ENCODE assay signal across 8 cellular contexts in genomic region chr1:198919667-198920398, GRCh38.
DNase-seq lines count a peak whose midpoint lies in the region; ATAC-seq and TF ChIP-seq lines count a peak whose summit lies in the region.

No MANE protein-coding gene starts in this region.

- H3K27ac Mint-ChIP-seq in immature natural killer cell = peak overlapping the region; percentile 85 to 90 (median 88)
- H3K27ac Mint-ChIP-seq in progenitor cell of endocrine pancreas = no peak overlapping the region
- H3K27ac Mint-ChIP-seq in endothelial cell (ENCODE audit: unreplicated experiment) = no peak overlapping the region

- ATAC-seq in GM18517 (IDR thresholded peaks at IDR 0.05; ENCODE audit: unreplicated experiment) = peak; percentile 74

- H3K4me3 Mint-ChIP-seq in immature natural killer cell (peak overlapping the region; percentile 68 to 85 (median 79)), progenitor cell of endocrine pancreas (ENCODE audit: low read depth) (no peak overlapping the region), endothelial cell (ENCODE audit: unreplicated experiment) (no peak overlapping the region)

- H3K4me1 Mint-ChIP-seq in immature natural killer cell = peaks cover 80 to 95% of the 10 kb centered on the region in 2 donors
- no peaks in the 10 kb centered on the region for H3K4me1 Mint-ChIP-seq in progenitor cell of endocrine pancreas (ENCODE audit: low read depth)
- H3K4me1 Mint-ChIP-seq in endothelial cell (ENCODE audit: unreplicated experiment) = peaks cover 15% of the 10 kb centered on the region

- no peaks in the 10 kb centered on the region for H3K9me3 Mint-ChIP-seq in immature natural killer cell
- H3K9me3 Mint-ChIP-seq in progenitor cell of endocrine pancreas (ENCODE audit: low read depth) = no peaks in the 10 kb centered on the region
- no peaks in the 10 kb centered on the region for H3K9me3 Mint-ChIP-seq in endothelial cell (ENCODE audit: unreplicated experiment)

- H3K27me3 Mint-ChIP-seq in immature natural killer cell (ENCODE audit: low read depth in 3 of 3) = peaks cover 0 to 2% (median 0%) of the 10 kb centered on the region in 3 donors
- H3K27me3 Mint-ChIP-seq in progenitor cell of endocrine pancreas = no peaks in the 10 kb centered on the region
- H3K27me3 Mint-ChIP-seq in endothelial cell (ENCODE audit: unreplicated experiment) = no peaks in the 10 kb centered on the region

- peaks cover 0 to 4% (median 0%) of the 10 kb centered on the region in 3 donors for H3K36me3 Mint-ChIP-seq in immature natural killer cell
- H3K36me3 Mint-ChIP-seq in progenitor cell of endocrine pancreas (ENCODE audit: insufficient read depth) = no peaks in the 10 kb centered on the region
- no peaks in the 10 kb centered on the region for H3K36me3 Mint-ChIP-seq in endothelial cell (ENCODE audit: low read depth, unreplicated experiment)

- DNase-seq in HCEC 1CT (peak; percentile 61), NOMO-1 (lab: John Stamatoyannopoulos, UW; ENCODE audit: unreplicated experiment in 2 of 2) (peak; percentile 20 to 75), immature natural killer cell (peak; percentile 37 to 47 (median 42)), iPS-NIHi11 (ENCODE audit: low spot score) (no peak), progenitor cell of endocrine pancreas (ENCODE audit: low spot score, unreplicated experiment) (no peak), NCI-H69 (lab: John Stamatoyannopoulos, UW) (no peak), endothelial cell (ENCODE audit: low spot score) (no peak)

- TF ChIP-seq CTCF in progenitor cell of endocrine pancreas (IDR thresholded peaks at IDR 0.05; ENCODE audit: unreplicated experiment) = no peak
- no peak for TF ChIP-seq CTCF in endothelial cell (IDR thresholded peaks at IDR 0.05; ENCODE audit: unreplicated experiment)

Comparison
In these comparisons a context has a peak if more than half of its experiments do, and no peak if none do; other contexts are left out.
1. DNase-seq: peak in HCEC 1CT (single experiment), NOMO-1 (2 of 2) and immature natural killer cell (3 of 3); none in iPS-NIHi11 (single experiment), progenitor cell of endocrine pancreas (single experiment), NCI-H69 (single experiment) and endothelial cell (single experiment).
2. H3K27ac Mint-ChIP-seq: peak in immature natural killer cell (6 of 6); none in progenitor cell of endocrine pancreas (single experiment) and endothelial cell (single experiment).
3. H3K4me3 Mint-ChIP-seq: peak in immature natural killer cell (5 of 5); none in progenitor cell of endocrine pancreas (single experiment) and endothelial cell (single experiment).